ENCODE assay signal across 8 cellular contexts in genomic region chr6:106512048-106512957, GRCh38.
DNase-seq lines count a peak whose midpoint lies in the region; ATAC-seq and TF ChIP-seq lines count a peak whose summit lies in the region.

No MANE protein-coding gene starts in this region.

- TF ChIP-seq CTCF in KMS-11 (conservative IDR thresholded peaks at IDR 0.05; ENCODE audit: low read depth, low read length) (no peak), WERI-Rb-1 (IDR thresholded peaks at IDR 0.05; ENCODE audit: low read depth, low read length) (peak; percentile 18; the same call in 1 of the 2 replicates), chondrocyte (IDR thresholded peaks at IDR 0.05) (peak; percentile 67), left lung (IDR thresholded peaks at IDR 0.05) (no peak)

- peak; percentile 59 for ATAC-seq in GM21723 (IDR thresholded peaks at IDR 0.05; ENCODE audit: unreplicated experiment)
- peak; percentile 70 for ATAC-seq in left lung

- H3K36me3 Mint-ChIP-seq in chondrocyte (ENCODE audit: low read depth) = no peaks in the 10 kb centered on the region

- DNase-seq in GM03348 (ENCODE audit: low spot score) (peak; percentile 66), WERI-Rb-1 (peak; percentile 20), chondrocyte (ENCODE audit: low spot score) (no peak), left lung (peak; percentile 87 to 97), 8988T (no peak)
- DNase-seq in stimulated activated CD4-positive, alpha-beta T cell treated with anti-CD3 and anti-CD28 coated beads, Interleukin-4, amount 100 ng/mL, for 48 hours (ENCODE audit: low read depth in 2 of 2) = peak; percentile 60 to 75

- peaks cover 36% of the 10 kb centered on the region for H3K4me1 Mint-ChIP-seq in chondrocyte (ENCODE audit: low read depth)

- H3K36me3 ChIP-seq in KMS-11 (ENCODE audit: insufficient read depth) = no peaks in the 10 kb centered on the region
- H3K36me3 ChIP-seq in WERI-Rb-1 = no peaks in the 10 kb centered on the region
- no peaks in the 10 kb centered on the region for H3K36me3 ChIP-seq in left lung

- peak overlapping the region; percentile 72 for H3K4me3 Mint-ChIP-seq in chondrocyte (ENCODE audit: unreplicated experiment)

- H3K4me1 ChIP-seq in KMS-11 (ENCODE audit: low read depth, poor library complexity, severe bottlenecking) (peaks cover 6% of the 10 kb centered on the region), left lung (peaks cover 14 to 66% of the 10 kb centered on the region in 2 donors)

- H3K79me2 ChIP-seq in KMS-11 (ENCODE audit: insufficient read depth, low read depth) = no peaks in the 10 kb centered on the region

- no peak overlapping the region for H3K27ac ChIP-seq in KMS-11
- H3K27ac ChIP-seq in WERI-Rb-1 = no peak overlapping the region
- H3K27ac ChIP-seq in left lung = peak overlapping the region; percentile 94 to 98

- H3K9me3 ChIP-seq in WERI-Rb-1 (ENCODE audit: severe bottlenecking) = no peaks in the 10 kb centered on the region
- no peaks in the 10 kb centered on the region for H3K9me3 ChIP-seq in left lung

- peaks cover 3% of the 10 kb centered on the region for H3K9me3 Mint-ChIP-seq in chondrocyte (ENCODE audit: low read depth)

- H2AFZ ChIP-seq in KMS-11 (ENCODE audit: low read depth) = peak overlapping the region; percentile 76

- intact Hi-C loops in left lung (cut with DNase I) = no loop called here

- H4K20me1 ChIP-seq in KMS-11 (ENCODE audit: insufficient read depth) = no peaks in the 10 kb centered on the region

- H3K4me2 ChIP-seq in KMS-11 = peak overlapping the region; percentile 60

- H3K27me3 ChIP-seq in KMS-11 (ENCODE audit: insufficient read depth, low read depth) = peaks cover 10% of the 10 kb centered on the region
- peaks cover 30% of the 10 kb centered on the region for H3K27me3 ChIP-seq in WERI-Rb-1 (ENCODE audit: insufficient read depth, low read depth, severe bottlenecking)
- H3K27me3 ChIP-seq in left lung = peaks cover 3 to 32% of the 10 kb centered on the region in 2 donors

- H3K9ac ChIP-seq in KMS-11 = peak overlapping the region; percentile 9; the same call in 1 of the 2 replicates

- peak overlapping the region; percentile 54 for H3K27ac Mint-ChIP-seq in chondrocyte (ENCODE audit: unreplicated experiment)

- peaks cover 28% of the 10 kb centered on the region for H3K27me3 Mint-ChIP-seq in chondrocyte (ENCODE audit: low read depth)

- no peak overlapping the region for H3K4me3 ChIP-seq in KMS-11 (IDR thresholded peaks at IDR 0.05; ENCODE audit: insufficient read depth, low read depth, low read length)
- peak overlapping the region; percentile 55 for H3K4me3 ChIP-seq in WERI-Rb-1 (ENCODE audit: low read depth, low read length)
- H3K4me3 ChIP-seq in left lung = peak overlapping the region; percentile 66 to 79

Comparison
In these comparisons a context has a peak if more than half of its experiments do, and no peak if none do; other contexts are left out.
1. DNase-seq: peak in GM03348 (single experiment), WERI-Rb-1 (single experiment), left lung (2 of 2) and stimulated activated CD4-positive, alpha-beta T cell treated with anti-CD3 and anti-CD28 coated beads, Interleukin-4, amount 100 ng/mL, for 48 hours (2 of 2); none in chondrocyte (single experiment) and 8988T (single experiment).
2. H3K27ac ChIP-seq: peak in left lung (2 of 2); none in KMS-11 (single experiment) and WERI-Rb-1 (single experiment).
3. CTCF ChIP-seq: peak in WERI-Rb-1 (single experiment) and chondrocyte (single experiment); none in KMS-11 (single experiment) and left lung (0 of 2).